8 cellular contexts compared by ENCODE assay signal in genomic region chr3:150495563-150496168, GRCh38. TPM values are rescaled to one million over a fixed set of nuclear protein-coding genes. Genes with fewer than 3 reads are reported as not detected.
DNase-seq lines count a peak whose midpoint lies in the region; ATAC-seq, FAIRE-seq and TF ChIP-seq lines count a peak whose summit lies in the region.

No MANE protein-coding gene starts in this region.

- peak in 2 of 3 donors; percentile 51 to 61 for DNase-seq in CD4-positive, CD25-positive, alpha-beta regulatory T cell
- DNase-seq in H54 (ENCODE audit: insufficient read length, low spot score) (no peak), NCI-H526 (lab: John Stamatoyannopoulos, UW) (peak; percentile 31 to 75), brain microvascular endothelial cell (peak; percentile 43), kidney epithelial cell (ENCODE audit: low read depth) (peak; percentile 10), type B pancreatic cell (ENCODE audit: extremely low spot score, unreplicated experiment) (no peak), GDM1 (lab: John Stamatoyannopoulos, UW) (no peak)

- H3K4me1 ChIP-seq in CD4-positive, CD25-positive, alpha-beta regulatory T cell (ENCODE audit: control insufficient read depth, insufficient read depth, low read length, poor library complexity, severe bottlenecking) = no peaks in the 10 kb centered on the region

- H3K9me3 ChIP-seq in CD4-positive, CD25-positive, alpha-beta regulatory T cell (ENCODE audit: control insufficient read depth in 2 of 2, low read length in 2 of 2) = peaks cover 0 to under 1% of the 10 kb centered on the region in 2 experiments

- TF ChIP-seq CTCF in brain microvascular endothelial cell (IDR thresholded peaks at IDR 0.05; ENCODE audit: low read depth, low read length, missing control alignments) (peak; percentile 51), kidney epithelial cell (IDR thresholded peaks at IDR 0.05; ENCODE audit: insufficient read depth, low read length, poor library complexity, severe bottlenecking) (peak; percentile 49), type B pancreatic cell (conservative IDR thresholded peaks at IDR 0.05) (peak; percentile 95)

- in situ Hi-C loops in brain microvascular endothelial cell (cut with HindIII; ENCODE audit: low pct_ligation_motif_present, low sequenced_read_pairs) = loop anchor here (25.0 kb wide), 1 partner anchor 258 kb away; no protein-coding TSS in a partner anchor

- peaks cover 14% of the 10 kb centered on the region for H3K27me3 Mint-ChIP-seq in CD4-positive, CD25-positive, alpha-beta regulatory T cell
- no peaks in the 10 kb centered on the region for H3K27me3 Mint-ChIP-seq in type B pancreatic cell

- TF ChIP-seq POLR2A in H54 (IDR thresholded peaks at IDR 0.05; ENCODE audit: low read depth, low read length) = no peak

- H3K9me3 Mint-ChIP-seq in CD4-positive, CD25-positive, alpha-beta regulatory T cell = peaks cover 0 to 7% (median 0%) of the 10 kb centered on the region in 7 donors
- no peaks in the 10 kb centered on the region for H3K9me3 Mint-ChIP-seq in type B pancreatic cell

- no peaks in the 10 kb centered on the region for H3K36me3 Mint-ChIP-seq in CD4-positive, CD25-positive, alpha-beta regulatory T cell
- H3K36me3 Mint-ChIP-seq in type B pancreatic cell = no peaks in the 10 kb centered on the region

- peak in 1 of 2 donors; percentile 40 for ATAC-seq in CD4-positive, CD25-positive, alpha-beta regulatory T cell (ENCODE audit: low read depth in 2 of 2)
- no peak for ATAC-seq in HG02798 (IDR thresholded peaks at IDR 0.05; ENCODE audit: poor library complexity, unreplicated experiment)

- no peak overlapping the region for H3K4me3 Mint-ChIP-seq in CD4-positive, CD25-positive, alpha-beta regulatory T cell
- no peak overlapping the region for H3K4me3 Mint-ChIP-seq in type B pancreatic cell

- no peaks in the 10 kb centered on the region for H3K36me3 ChIP-seq in CD4-positive, CD25-positive, alpha-beta regulatory T cell (ENCODE audit: control insufficient read depth, insufficient read depth, low read length)
- H3K36me3 ChIP-seq in brain microvascular endothelial cell (replicated peaks) = no peaks in the 10 kb centered on the region
- no peaks in the 10 kb centered on the region for H3K36me3 ChIP-seq in kidney epithelial cell (ENCODE audit: control insufficient read depth, insufficient read depth, low read length)

- no peak overlapping the region for H3K27ac Mint-ChIP-seq in CD4-positive, CD25-positive, alpha-beta regulatory T cell
- no peak overlapping the region for H3K27ac Mint-ChIP-seq in type B pancreatic cell

- H3K4me1 Mint-ChIP-seq in CD4-positive, CD25-positive, alpha-beta regulatory T cell = peaks cover 0 to 9% (median 0%) of the 10 kb centered on the region in 4 donors
- H3K4me1 Mint-ChIP-seq in type B pancreatic cell (ENCODE audit: unreplicated experiment) = peaks cover 10% of the 10 kb centered on the region

- FAIRE-seq in H54 (lab: Jason Lieb, UNC) = peak; percentile 77

- no peak overlapping the region for H3K27ac ChIP-seq in CD4-positive, CD25-positive, alpha-beta regulatory T cell (ENCODE audit: insufficient read depth, low read length, poor library complexity, severe bottlenecking)
- H3K27ac ChIP-seq in brain microvascular endothelial cell = no peak overlapping the region

- H3K4me3 ChIP-seq in CD4-positive, CD25-positive, alpha-beta regulatory T cell (ENCODE audit: low read depth, low read length) = no peak overlapping the region
- H3K4me3 ChIP-seq in brain microvascular endothelial cell (ENCODE audit: low read depth, low read length) = no peak overlapping the region
- H3K4me3 ChIP-seq in kidney epithelial cell (ENCODE audit: low read depth, low read length) = no peak overlapping the region

- no peaks in the 10 kb centered on the region for H3K27me3 ChIP-seq in CD4-positive, CD25-positive, alpha-beta regulatory T cell (ENCODE audit: control insufficient read depth, insufficient read depth, low read length)
- H3K27me3 ChIP-seq in brain microvascular endothelial cell (replicated peaks) (no peaks in the 10 kb centered on the region), kidney epithelial cell (ENCODE audit: control insufficient read depth, insufficient read depth, low read length) (no peaks in the 10 kb centered on the region)

RNA-seq across cellular contexts. Expression of gene SERP1, which starts 50.6 kb away (rescaled TPM):
- total RNA-seq in CD4-positive, CD25-positive, alpha-beta regulatory T cell = 104 TPM
- polyA plus RNA-seq in CD4-positive, CD25-positive, alpha-beta regulatory T cell = 100 to 1,000 TPM; 133 to 160 (median 147) TPM
- total RNA-seq in kidney epithelial cell (334 and 360 TPM in 2 replicates), type B pancreatic cell (ENCODE audit: low replicate concordance) (96.8 and 162 TPM in 2 replicates)

RNA-seq across cellular contexts. Expression of gene EIF2A, which starts 50.9 kb away (rescaled TPM):
- 94.4 TPM for total RNA-seq in CD4-positive, CD25-positive, alpha-beta regulatory T cell
- polyA plus RNA-seq in CD4-positive, CD25-positive, alpha-beta regulatory T cell = 10 to 100 TPM; 34.1 to 56.2 (median 45.2) TPM
- total RNA-seq in kidney epithelial cell = 136 and 149 TPM in 2 replicates
- total RNA-seq in type B pancreatic cell (ENCODE audit: low replicate concordance) = 56.1 and 58.3 TPM in 2 replicates

Comparison
In these comparisons a context has a peak if more than half of its experiments do, and no peak if none do; other contexts are left out.
1. DNase-seq: peak in CD4-positive, CD25-positive, alpha-beta regulatory T cell (2 of 3), NCI-H526 (2 of 2), brain microvascular endothelial cell (single experiment) and kidney epithelial cell (single experiment); none in H54 (single experiment), type B pancreatic cell (single experiment) and GDM1 (single experiment).
2. Peak in every context shown above with its lines, with median percentiles within 50 percentile points of each other: CTCF ChIP-seq.